Comparison of ENCODE assay signal across 9 cellular contexts in the genomic region with DNA sequence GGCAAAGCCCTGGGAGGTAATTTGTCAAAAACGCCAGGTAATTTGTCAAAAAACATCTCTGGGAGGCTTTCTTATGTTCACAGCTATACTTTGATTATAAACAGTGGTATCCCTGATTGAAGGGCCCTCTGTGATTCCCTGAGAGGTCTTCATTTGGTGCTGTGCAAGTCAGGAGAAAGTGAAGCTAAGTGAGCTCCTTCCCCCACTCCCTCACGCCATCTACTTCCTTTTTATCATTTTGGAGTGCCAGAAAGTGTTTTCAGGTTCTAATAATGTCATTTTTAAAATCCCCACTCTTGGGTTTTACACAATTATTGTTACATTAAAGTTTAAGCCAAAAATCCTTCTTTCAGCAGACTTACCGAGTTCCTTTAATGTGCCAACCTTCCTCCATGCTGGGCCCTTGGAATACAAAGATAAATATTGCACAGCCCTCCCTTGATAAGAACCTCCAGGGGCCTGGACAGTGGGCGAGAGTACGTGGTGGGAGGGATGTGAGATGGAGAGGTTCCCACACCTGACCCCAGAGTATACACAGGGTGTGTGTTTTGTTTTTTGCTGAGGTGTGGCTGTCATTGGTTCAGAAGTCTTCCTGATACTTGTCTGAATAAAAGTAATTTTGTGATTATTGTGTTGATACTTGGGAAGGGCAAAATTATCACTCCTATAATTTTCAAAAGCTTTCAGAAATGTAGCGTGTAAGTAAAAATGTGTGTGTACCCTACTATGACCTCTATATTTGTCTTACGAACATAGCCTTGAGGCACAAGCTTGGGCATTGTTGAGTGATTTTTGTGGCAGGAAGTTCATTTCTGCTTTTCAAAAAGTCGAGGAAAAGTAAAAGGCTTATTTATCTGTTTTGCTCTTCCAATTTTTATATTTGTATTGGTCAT. TPM values are rescaled to one million over a fixed set of nuclear protein-coding genes. Genes with fewer than 3 reads are reported as not detected.
DNase-seq lines count a peak whose midpoint lies in the region; ATAC-seq, FAIRE-seq and TF ChIP-seq lines count a peak whose summit lies in the region.
"Had no signal": no experiment of that assay in that cellular context is flagged by ENCODE, and none has a peak within 500 bp of the region (broad histone marks: within the 10 kb centered on the region; RNA-seq: fewer than 3 reads in every experiment).

No MANE protein-coding gene starts in this region.

- H3K36me3 ChIP-seq in DOHH2 (ENCODE audit: control insufficient read depth, low read length) (peaks cover 14% of the 10 kb centered on the region), kidney (ENCODE audit: control insufficient read depth in 1 of 2, insufficient read depth in 2 of 2, low read length in 2 of 2) (no peaks in the 10 kb centered on the region)

- H4K20me1 ChIP-seq in DOHH2 (ENCODE audit: control insufficient read depth, insufficient read depth, low read depth, low read length) = no peaks in the 10 kb centered on the region

- DNase-seq in NOMO-1 treated with DMSO at 0.1 percent for 48 hours (lab: John Stamatoyannopoulos, UW; ENCODE audit: unreplicated experiment) (peak; percentile 30), kidney (no peak), DMS53 (lab: John Stamatoyannopoulos, UW) (no peak), LoVo (ENCODE audit: low spot score) (no peak)
- DNase-seq in activated CD8-positive, alpha-beta memory T cell treated with anti-CD3 and anti-CD28 coated beads, Interleukin-2, amount 50 U/mL, for 48 hours = no peak
- DNase-seq in central memory CD4-positive, alpha-beta T cell = no peak
- DNase-seq: T-helper 9 cell had no signal

- peaks cover 64% of the 10 kb centered on the region for H3K4me1 ChIP-seq in DOHH2 (ENCODE audit: control insufficient read depth, low read length)
- peaks cover 5 to 13% of the 10 kb centered on the region in 2 donors for H3K4me1 ChIP-seq in kidney (ENCODE audit: control insufficient read depth in 1 of 2, insufficient read depth in 1 of 2, low read depth in 1 of 2, low read length in 2 of 2)

- H3K79me2 ChIP-seq in DOHH2 (ENCODE audit: control insufficient read depth, low read length) = peaks cover 94% of the 10 kb centered on the region

- TF ChIP-seq CTCF in DOHH2 (IDR thresholded peaks at IDR 0.05; ENCODE audit: low read depth, low read length, poor library complexity, severe bottlenecking) (no peak), kidney (IDR thresholded peaks at IDR 0.05; ENCODE audit: borderline replicate concordance, extremely low read depth, insufficient read depth) (no peak)

- H3F3A ChIP-seq in DOHH2 (ENCODE audit: control insufficient read depth, insufficient read depth) = no peaks in the 10 kb centered on the region

- no peak for FAIRE-seq in kidney (lab: Jason Lieb, UNC)

- no peaks in the 10 kb centered on the region for H3K9me2 ChIP-seq in DOHH2 (replicated peaks; ENCODE audit: control insufficient read depth, low read length)

- peak overlapping the region; percentile 78 for H3K4me2 ChIP-seq in DOHH2 (ENCODE audit: low read length)

- H3K27ac ChIP-seq in DOHH2 (ENCODE audit: low read depth, low read length) (peak overlapping the region; percentile 34), kidney (ENCODE audit: low read depth in 2 of 2, low read length in 2 of 2) (peak overlapping the region; percentile 4 to 23)

- no peaks in the 10 kb centered on the region for H3K27me3 ChIP-seq in DOHH2 (ENCODE audit: control insufficient read depth, low read length)

- no peaks in the 10 kb centered on the region for H3K9me3 ChIP-seq in DOHH2 (ENCODE audit: control insufficient read depth, insufficient read depth, low read length)
- H3K9me3 ChIP-seq in kidney (ENCODE audit: control insufficient read depth in 1 of 2, low read length in 2 of 2) = no peaks in the 10 kb centered on the region

- H3K4me3 ChIP-seq in DOHH2 (ENCODE audit: low read length) = peak overlapping the region; percentile 64
- H3K4me3 ChIP-seq in kidney (ENCODE audit: low read length in 2 of 2) = no peak overlapping the region

- no peak overlapping the region for H3K9ac ChIP-seq in kidney (ENCODE audit: low read length in 2 of 2)

- intact Hi-C loops in kidney (cut with DNase I) = no loop called here

- ATAC-seq in GM21423 (IDR thresholded peaks at IDR 0.05; ENCODE audit: unreplicated experiment) = peak; percentile 21

RNA-seq across cellular contexts. Expression of gene MAPRE2, which starts 8.1 kb away (rescaled TPM):
- 30.2 TPM for total RNA-seq in kidney
- polyA plus RNA-seq in kidney (ENCODE audit: insufficient read depth, low read depth, low replicate concordance) = 15.2 TPM
